1 cellular context compared by ENCODE assay signal in genomic region chr19:12833747-12834417, GRCh38.
TF ChIP-seq lines count a peak whose summit lies in the region.

No MANE protein-coding gene starts in this region.

TF ChIP-seq in K562, 482 proteins besides CTCF, POLR2A, EP300 and RAD21 (continued from another document):
- TF ChIP-seq REST (CRISPR knock-in tag; IDR thresholded peaks at IDR 0.05; ENCODE audit: low read depth) (peak; percentile 73; the same call in 1 of the 2 replicates), ZBTB1 (CRISPR knock-in tag; IDR thresholded peaks at IDR 0.05; ENCODE audit: borderline replicate concordance, low read depth) (peak; percentile 48; the same call in 1 of the 2 replicates), RB1 (IDR thresholded peaks at IDR 0.05; ENCODE audit: low read depth) (peak; percentile 53), SNAPC5 (CRISPR knock-in tag; IDR thresholded peaks at IDR 0.05) (no peak), PCBP1 (IDR thresholded peaks at IDR 0.05; ENCODE audit: low read depth, low read length, poor library complexity, severe bottlenecking) (peak; percentile 76), ZNF263 (CRISPR knock-in tag; IDR thresholded peaks at IDR 0.05; ENCODE audit: borderline replicate concordance) (peak; percentile 98), HDAC1 (IDR thresholded peaks at IDR 0.05) (0 out of 4 replicates have a peak, but pooled peaks of 1 of the 2 experiments have one; percentile 24), ZSCAN32 (CRISPR knock-in tag; IDR thresholded peaks at IDR 0.05) (no peak), RBFOX2 (IDR thresholded peaks at IDR 0.05; ENCODE audit: low read depth, low read length) (peak; percentile 36; the same call in 1 of the 2 replicates), CXXC5 (CRISPR knock-in tag; IDR thresholded peaks at IDR 0.05) (peak; percentile 50), ZNF354B (CRISPR knock-in tag; IDR thresholded peaks at IDR 0.05) (no peak), GABPB1 (CRISPR knock-in tag; IDR thresholded peaks at IDR 0.05) (0 out of 2 replicates have a peak, but pooled peaks have one; percentile 39), ZNF282 (CRISPR knock-in tag; IDR thresholded peaks at IDR 0.05) (peak; percentile 51; the same call in 1 of the 2 replicates), NFIC (IDR thresholded peaks at IDR 0.05) (peak; percentile 85), PHF8 (IDR thresholded peaks at IDR 0.05; ENCODE audit: borderline replicate concordance, low read length) (peak; percentile 42; the same call in 1 of the 2 replicates), ZBTB7A (IDR thresholded peaks at IDR 0.05; ENCODE audit: borderline replicate concordance, control insufficient read depth, low read depth, low read length) (peak; percentile 71), ZNF639 (CRISPR knock-in tag; conservative IDR thresholded peaks at IDR 0.05 in 1 of 2, IDR thresholded peaks at IDR 0.05 in 1 of 2) (0 out of 4 replicates have a peak, but pooled peaks of 1 of the 2 experiments have one; percentile 33), ZNF766 (CRISPR knock-in tag; conservative IDR thresholded peaks at IDR 0.05) (no peak), ZNF217 (CRISPR knock-in tag; IDR thresholded peaks at IDR 0.05) (no peak), NFATC3 (IDR thresholded peaks at IDR 0.05) (no peak), HBP1 (CRISPR knock-in tag; IDR thresholded peaks at IDR 0.05) (no peak), YY1 (IDR thresholded peaks at IDR 0.05; ENCODE audit: borderline replicate concordance in 1 of 3, control insufficient read depth in 1 of 3, extremely low read depth in 1 of 3, insufficient read depth in 3 of 3, insufficient read length in 1 of 3, insufficient replicate concordance in 2 of 3, low read depth in 1 of 3, low read length in 2 of 3) (peak in 2 of 3 experiments; percentile 48 to 63), KLF1 (tag; IDR thresholded peaks at IDR 0.05) (peak; percentile 19; the same call in 1 of the 2 replicates)
- TF ChIP-seq, protein P1, sequence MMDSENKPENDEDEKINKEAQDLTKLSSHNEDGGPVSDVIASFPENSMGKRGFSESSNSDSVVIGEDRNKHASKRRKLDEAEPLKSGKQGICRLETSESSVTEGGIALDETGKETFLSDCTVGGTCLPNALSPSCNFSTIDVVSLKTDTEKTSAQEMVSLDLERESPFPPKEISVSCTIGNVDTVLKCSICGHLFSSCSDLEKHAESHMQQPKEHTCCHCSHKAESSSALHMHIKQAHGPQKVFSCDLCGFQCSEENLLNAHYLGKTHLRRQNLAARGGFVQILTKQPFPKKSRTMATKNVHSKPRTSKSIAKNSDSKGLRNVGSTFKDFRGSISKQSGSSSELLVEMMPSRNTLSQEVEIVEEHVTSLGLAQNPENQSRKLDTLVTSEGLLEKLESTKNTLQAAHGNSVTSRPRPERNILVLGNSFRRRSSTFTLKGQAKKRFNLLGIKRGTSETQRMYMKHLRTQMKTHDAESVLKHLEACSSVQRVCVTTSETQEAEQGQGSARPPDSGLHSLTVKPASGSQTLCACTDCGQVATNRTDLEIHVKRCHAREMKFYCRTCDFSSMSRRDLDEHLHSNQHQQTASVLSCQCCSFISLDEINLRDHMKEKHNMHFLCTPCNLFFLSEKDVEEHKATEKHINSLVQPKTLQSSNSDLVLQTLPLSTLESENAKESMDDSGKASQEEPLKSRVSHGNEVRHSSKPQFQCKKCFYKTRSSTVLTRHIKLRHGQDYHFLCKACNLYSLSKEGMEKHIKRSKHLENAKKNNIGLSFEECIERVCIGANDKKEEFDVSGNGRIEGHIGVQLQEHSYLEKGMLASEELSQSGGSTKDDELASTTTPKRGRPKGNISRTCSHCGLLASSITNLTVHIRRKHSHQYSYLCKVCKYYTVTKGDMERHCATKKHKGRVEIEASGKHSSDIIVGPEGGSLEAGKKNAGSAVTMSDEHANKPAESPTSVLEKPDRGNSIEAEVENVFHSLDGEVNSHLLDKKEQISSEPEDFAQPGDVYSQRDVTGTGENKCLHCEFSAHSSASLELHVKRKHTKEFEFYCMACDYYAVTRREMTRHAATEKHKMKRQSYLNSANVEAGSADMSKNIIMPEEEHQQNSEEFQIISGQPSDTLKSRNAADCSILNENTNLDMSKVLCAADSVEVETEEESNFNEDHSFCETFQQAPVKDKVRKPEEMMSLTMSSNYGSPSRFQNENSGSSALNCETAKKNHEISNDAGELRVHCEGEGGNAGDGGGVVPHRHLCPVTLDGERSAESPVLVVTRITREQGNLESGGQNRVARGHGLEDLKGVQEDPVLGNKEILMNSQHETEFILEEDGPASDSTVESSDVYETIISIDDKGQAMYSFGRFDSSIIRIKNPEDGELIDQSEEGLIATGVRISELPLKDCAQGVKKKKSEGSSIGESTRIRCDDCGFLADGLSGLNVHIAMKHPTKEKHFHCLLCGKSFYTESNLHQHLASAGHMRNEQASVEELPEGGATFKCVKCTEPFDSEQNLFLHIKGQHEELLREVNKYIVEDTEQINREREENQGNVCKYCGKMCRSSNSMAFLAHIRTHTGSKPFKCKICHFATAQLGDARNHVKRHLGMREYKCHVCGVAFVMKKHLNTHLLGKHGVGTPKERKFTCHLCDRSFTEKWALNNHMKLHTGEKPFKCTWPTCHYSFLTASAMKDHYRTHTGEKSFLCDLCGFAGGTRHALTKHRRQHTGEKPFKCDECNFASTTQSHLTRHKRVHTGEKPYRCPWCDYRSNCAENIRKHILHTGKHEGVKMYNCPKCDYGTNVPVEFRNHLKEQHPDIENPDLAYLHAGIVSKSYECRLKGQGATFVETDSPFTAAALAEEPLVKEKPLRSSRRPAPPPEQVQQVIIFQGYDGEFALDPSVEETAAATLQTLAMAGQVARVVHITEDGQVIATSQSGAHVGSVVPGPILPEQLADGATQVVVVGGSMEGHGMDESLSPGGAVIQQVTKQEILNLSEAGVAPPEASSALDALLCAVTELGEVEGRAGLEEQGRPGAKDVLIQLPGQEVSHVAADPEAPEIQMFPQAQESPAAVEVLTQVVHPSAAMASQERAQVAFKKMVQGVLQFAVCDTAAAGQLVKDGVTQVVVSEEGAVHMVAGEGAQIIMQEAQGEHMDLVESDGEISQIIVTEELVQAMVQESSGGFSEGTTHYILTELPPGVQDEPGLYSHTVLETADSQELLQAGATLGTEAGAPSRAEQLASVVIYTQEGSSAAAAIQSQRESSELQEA (IDR thresholded peaks at IDR 0.05; ENCODE audit: low read depth): no peak
- TF ChIP-seq, protein P2, sequence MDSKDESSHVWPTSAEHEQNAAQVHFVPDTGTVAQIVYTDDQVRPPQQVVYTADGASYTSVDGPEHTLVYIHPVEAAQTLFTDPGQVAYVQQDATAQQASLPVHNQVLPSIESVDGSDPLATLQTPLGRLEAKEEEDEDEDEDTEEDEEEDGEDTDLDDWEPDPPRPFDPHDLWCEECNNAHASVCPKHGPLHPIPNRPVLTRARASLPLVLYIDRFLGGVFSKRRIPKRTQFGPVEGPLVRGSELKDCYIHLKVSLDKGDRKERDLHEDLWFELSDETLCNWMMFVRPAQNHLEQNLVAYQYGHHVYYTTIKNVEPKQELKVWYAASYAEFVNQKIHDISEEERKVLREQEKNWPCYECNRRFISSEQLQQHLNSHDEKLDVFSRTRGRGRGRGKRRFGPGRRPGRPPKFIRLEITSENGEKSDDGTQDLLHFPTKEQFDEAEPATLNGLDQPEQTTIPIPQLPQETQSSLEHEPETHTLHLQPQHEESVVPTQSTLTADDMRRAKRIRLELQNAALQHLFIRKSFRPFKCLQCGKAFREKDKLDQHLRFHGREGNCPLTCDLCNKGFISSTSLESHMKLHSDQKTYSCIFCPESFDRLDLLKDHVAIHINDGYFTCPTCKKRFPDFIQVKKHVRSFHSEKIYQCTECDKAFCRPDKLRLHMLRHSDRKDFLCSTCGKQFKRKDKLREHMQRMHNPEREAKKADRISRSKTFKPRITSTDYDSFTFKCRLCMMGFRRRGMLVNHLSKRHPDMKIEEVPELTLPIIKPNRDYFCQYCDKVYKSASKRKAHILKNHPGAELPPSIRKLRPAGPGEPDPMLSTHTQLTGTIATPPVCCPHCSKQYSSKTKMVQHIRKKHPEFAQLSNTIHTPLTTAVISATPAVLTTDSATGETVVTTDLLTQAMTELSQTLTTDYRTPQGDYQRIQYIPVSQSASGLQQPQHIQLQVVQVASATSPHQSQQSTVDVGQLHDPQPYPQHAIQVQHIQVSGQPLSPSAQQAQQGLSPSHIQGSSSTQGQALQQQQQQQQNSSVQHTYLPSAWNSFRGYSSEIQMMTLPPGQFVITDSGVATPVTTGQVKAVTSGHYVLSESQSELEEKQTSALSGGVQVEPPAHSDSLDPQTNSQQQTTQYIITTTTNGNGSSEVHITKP (IDR thresholded peaks at IDR 0.05; ENCODE audit: partially characterized antibody): no peak
